Comparison of ENCODE assay signal across 21 cellular contexts in the genomic region with DNA sequence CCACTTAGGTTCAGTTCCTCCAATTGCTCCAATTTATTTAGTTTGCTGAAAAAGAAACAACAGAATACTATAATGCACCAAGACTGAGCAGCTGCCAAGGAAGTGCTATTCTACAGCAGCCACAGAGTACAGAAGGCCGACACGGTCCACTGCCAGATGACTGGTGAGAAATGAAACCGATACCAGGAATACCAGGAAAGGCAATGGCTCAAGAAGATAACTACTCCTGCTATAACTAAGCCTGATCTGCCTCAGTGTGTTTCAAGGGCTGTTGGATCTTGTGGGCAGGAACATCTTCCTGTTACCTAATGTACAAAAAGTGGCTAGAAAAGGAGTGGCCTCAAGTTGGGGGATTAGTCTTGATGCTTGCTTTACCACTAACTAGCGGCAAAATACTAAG. TPM values are rescaled to one million over a fixed set of nuclear protein-coding genes. Genes with fewer than 3 reads are reported as not detected.
DNase-seq lines count a peak whose midpoint lies in the region.
"Had no signal": no experiment of that assay in that cellular context is flagged by ENCODE, and none has a peak within 500 bp of the region (broad histone marks: within the 10 kb centered on the region; RNA-seq: fewer than 3 reads in every experiment).

No MANE protein-coding gene starts in this region.

- DNase-seq in DMS53 treated with DMSO at 0.1 percent for 48 hours (lab: John Stamatoyannopoulos, UW; ENCODE audit: unreplicated experiment) (peak; percentile 75), NCI-H2107 treated with DMSO at 0.1 percent for 48 hours (lab: John Stamatoyannopoulos, UW; ENCODE audit: unreplicated experiment) (peak; percentile 60), glomerular visceral epithelial cell (ENCODE audit: extremely low spot score) (peak; percentile 60), renal cortical epithelial cell (ENCODE audit: low read depth) (peak; percentile 91), NAMALWA (ENCODE audit: low spot score) (no peak), NOMO-1 (lab: John Stamatoyannopoulos, UW; ENCODE audit: unreplicated experiment in 2 of 2) (no peak), Ammon's horn (ENCODE audit: low spot score) (no peak), T1000 (lab: John Stamatoyannopoulos, UW) (no peak)
- DNase-seq: activated gamma-delta T cell; hippocampal formation; IMR-90; naive thymus-derived CD4-positive, alpha-beta T cell; NCI-H1417 treated with DMSO at 0.1 percent for 48 hours; NCI-H345; NCI-H82; ovary; PC-9; sigmoid colon; T-cell had no signal

RNA-seq across cellular contexts. Expression of a gene that starts 32.8 kb away (rescaled TPM):
- 0.89 and 4.5 TPM in 2 replicates for total RNA-seq in renal cortical epithelial cell
- total RNA-seq: fibroblast of villous mesenchyme; IMR-90; lung microvascular endothelial cell; naive thymus-derived CD4-positive, alpha-beta T cell; sigmoid colon had no signal

Comparison
In these comparisons a context has a peak if more than half of its experiments do, and no peak if none do; other contexts are left out.
1. DNase-seq: peak in DMS53 treated with DMSO at 0.1 percent for 48 hours (single experiment), NCI-H2107 treated with DMSO at 0.1 percent for 48 hours (single experiment), glomerular visceral epithelial cell (single experiment) and renal cortical epithelial cell (single experiment); none in NAMALWA (single experiment), NOMO-1 (0 of 2), Ammon's horn (single experiment) and T1000 (single experiment).